In genomic region chr1:21149862-21150432, GRCh38 we compare ENCODE assay signal across 9 cellular contexts. TPM values are rescaled to one million over a fixed set of nuclear protein-coding genes. Genes with fewer than 3 reads are reported as not detected.
DNase-seq lines count a peak whose midpoint lies in the region; ATAC-seq and TF ChIP-seq lines count a peak whose summit lies in the region.
"Had no signal": no experiment of that assay in that cellular context is flagged by ENCODE, and none has a peak within 500 bp of the region (broad histone marks: within the 10 kb centered on the region; RNA-seq: fewer than 3 reads in every experiment).

No MANE protein-coding gene starts in this region.

- H3K27me3 ChIP-seq in Caco-2 (replicated peaks; ENCODE audit: control insufficient read depth, insufficient read depth, low read length): no peaks in the 10 kb centered on the region
- no peaks in the 10 kb centered on the region for H3K27me3 ChIP-seq in SJCRH30
- H3K27me3 ChIP-seq in osteoblast (ENCODE audit: insufficient read depth, low read length): no peaks in the 10 kb centered on the region

- peak overlapping the region; percentile 63 for H3K4me2 ChIP-seq in osteoblast (ENCODE audit: insufficient read depth, low read length)

- ATAC-seq in GM19397 (IDR thresholded peaks at IDR 0.05; ENCODE audit: unreplicated experiment): no peak

- intact Hi-C loops in Caco-2 (cut with micrococcal nuclease; ENCODE audit: unreplicated experiment): no loop called here

- H3K36me3 ChIP-seq in Caco-2 (ENCODE audit: control insufficient read depth, insufficient read depth, low read length): peaks cover 1% of the 10 kb centered on the region; the same call in 1 of the 2 replicates
- H3K36me3 ChIP-seq in SJCRH30: peaks cover 46% of the 10 kb centered on the region
- peaks cover 12% of the 10 kb centered on the region for H3K36me3 ChIP-seq in osteoblast (ENCODE audit: insufficient read depth, low read length)

- POLR2A ChIA-PET in Caco-2 (lab: Charles Lee): no interaction called here

- peaks cover 67% of the 10 kb centered on the region for H3K79me2 ChIP-seq in osteoblast (ENCODE audit: insufficient read depth, low read length)

- peak overlapping the region; percentile 0 for H3K27ac Mint-ChIP-seq in Caco-2 (ENCODE audit: unreplicated experiment)
- H3K27ac Mint-ChIP-seq: activated CD4-positive, alpha-beta T cell treated with anti-CD3 and anti-CD28 coated beads, Interleukin-2, amount 10 ng/mL, durations not matched to agents 7 days and 5 days had no signal

- H3K4me3 ChIP-seq in Caco-2 (ENCODE audit: low read depth, low read length) (no peak overlapping the region), SJCRH30 (no peak overlapping the region), foreskin fibroblast (ENCODE audit: low read depth in 1 of 2, low read length in 2 of 2) (peak overlapping the region in 1 of 2 donors; percentile 23), osteoblast (ENCODE audit: insufficient read depth, low read length) (peak overlapping the region; percentile 18)

- H3K9me3 ChIP-seq in Caco-2 (no peaks in the 10 kb centered on the region), SJCRH30 (replicated peaks) (no peaks in the 10 kb centered on the region), osteoblast (ENCODE audit: low read depth, low read length) (no peaks in the 10 kb centered on the region)

- no peaks in the 10 kb centered on the region for H3K27me3 Mint-ChIP-seq in Caco-2 (ENCODE audit: insufficient read depth, unreplicated experiment)
- H3K27me3 Mint-ChIP-seq: activated CD4-positive, alpha-beta T cell treated with anti-CD3 and anti-CD28 coated beads, Interleukin-2, amount 10 ng/mL, durations not matched to agents 7 days and 5 days had no signal

- H3K36me3 Mint-ChIP-seq in Caco-2 (ENCODE audit: insufficient read depth, unreplicated experiment): peaks cover 14% of the 10 kb centered on the region

- no peaks in the 10 kb centered on the region for H3K9me3 Mint-ChIP-seq in Caco-2 (ENCODE audit: unreplicated experiment)
- H3K9me3 Mint-ChIP-seq: activated CD4-positive, alpha-beta T cell treated with anti-CD3 and anti-CD28 coated beads, Interleukin-2, amount 10 ng/mL, durations not matched to agents 7 days and 5 days had no signal

- peak overlapping the region; percentile 23; the same call in 1 of the 2 replicates for H3K27ac ChIP-seq in SJCRH30
- peak overlapping the region; percentile 99 for H3K27ac ChIP-seq in osteoblast (ENCODE audit: low read depth, low read length)

- H4K20me1 ChIP-seq in osteoblast (ENCODE audit: insufficient read depth, low read length): peaks cover 7% of the 10 kb centered on the region

- no peak overlapping the region for H3K4me3 Mint-ChIP-seq in Caco-2 (ENCODE audit: unreplicated experiment)
- H3K4me3 Mint-ChIP-seq: activated CD4-positive, alpha-beta T cell treated with anti-CD3 and anti-CD28 coated beads, Interleukin-2, amount 10 ng/mL, durations not matched to agents 7 days and 5 days had no signal

- no TSS peak for BruUV-seq in Caco-2 (replicated peaks; lab: Mats Ljungman, UMichigan)

- H2AFZ ChIP-seq in osteoblast (ENCODE audit: low read length): peak overlapping the region; percentile 69

- H3K4me1 Mint-ChIP-seq in Caco-2 (ENCODE audit: low read depth, unreplicated experiment): no peaks in the 10 kb centered on the region

- no peak for TF ChIP-seq CTCF in Caco-2 (IDR thresholded peaks at IDR 0.05; ENCODE audit: insufficient read depth in 1 of 2, low read depth in 1 of 2, low read length in 1 of 2, severe bottlenecking in 1 of 2, unreplicated experiment in 1 of 2)
- TF ChIP-seq CTCF in foreskin fibroblast (IDR thresholded peaks at IDR 0.05; ENCODE audit: low read depth, low read length): no peak
- no peak for TF ChIP-seq CTCF in osteoblast (IDR thresholded peaks at IDR 0.05; ENCODE audit: extremely low read depth, low read depth, low read length)

- DNase-seq in Caco-2 (peak in 1 of 2 experiments; percentile 20), SJCRH30 (peak; percentile 42 to 52), foreskin fibroblast (peak; percentile 87 to 95), osteoblast (ENCODE audit: insufficient read length, low spot score, missing footprints) (peak; percentile 89), NCI-H510A (lab: John Stamatoyannopoulos, UW) (no peak), NCI-H510A treated with DMSO at 0.1 percent for 48 hours (lab: John Stamatoyannopoulos, UW) (no peak), Kasumi-1 (lab: John Stamatoyannopoulos, UW) (no peak)
- DNase-seq: activated CD4-positive, alpha-beta T cell treated with anti-CD3 and anti-CD28 coated beads, Interleukin-2, amount 10 ng/mL, durations not matched to agents 7 days and 5 days had no signal

- H3K4me1 ChIP-seq in Caco-2 (peaks cover 9% of the 10 kb centered on the region; the same call in 1 of the 2 replicates), SJCRH30 (peaks cover 8% of the 10 kb centered on the region; the same call in 1 of the 2 replicates), osteoblast (ENCODE audit: insufficient read depth, low read length) (peaks cover 31% of the 10 kb centered on the region)

- CTCF ChIA-PET in Caco-2 (lab: Charles Lee): no interaction called here

RNA-seq across cellular contexts. Expression of gene EIF4G3, which starts 26.8 kb away (rescaled TPM):
- total RNA-seq in Caco-2 (2022): 55.3 and 55.4 TPM in 2 replicates
- 65.7 and 66.8 TPM in 2 replicates for total RNA-seq in SJCRH30 (2014; rRNA removed; shearing (Covaris generic))
- total RNA-seq in osteoblast: 53.0 and 55.0 TPM in 2 replicates

Comparison
In these comparisons a context has a peak if more than half of its experiments do, and no peak if none do; other contexts are left out.
1. DNase-seq: peak in SJCRH30 (2 of 2), foreskin fibroblast (2 of 2) and osteoblast (single experiment); none in NCI-H510A (single experiment), NCI-H510A treated with DMSO at 0.1 percent for 48 hours (single experiment) and Kasumi-1 (0 of 2).